ENCODE assay signal across 1 cellular context in the genomic region with DNA sequence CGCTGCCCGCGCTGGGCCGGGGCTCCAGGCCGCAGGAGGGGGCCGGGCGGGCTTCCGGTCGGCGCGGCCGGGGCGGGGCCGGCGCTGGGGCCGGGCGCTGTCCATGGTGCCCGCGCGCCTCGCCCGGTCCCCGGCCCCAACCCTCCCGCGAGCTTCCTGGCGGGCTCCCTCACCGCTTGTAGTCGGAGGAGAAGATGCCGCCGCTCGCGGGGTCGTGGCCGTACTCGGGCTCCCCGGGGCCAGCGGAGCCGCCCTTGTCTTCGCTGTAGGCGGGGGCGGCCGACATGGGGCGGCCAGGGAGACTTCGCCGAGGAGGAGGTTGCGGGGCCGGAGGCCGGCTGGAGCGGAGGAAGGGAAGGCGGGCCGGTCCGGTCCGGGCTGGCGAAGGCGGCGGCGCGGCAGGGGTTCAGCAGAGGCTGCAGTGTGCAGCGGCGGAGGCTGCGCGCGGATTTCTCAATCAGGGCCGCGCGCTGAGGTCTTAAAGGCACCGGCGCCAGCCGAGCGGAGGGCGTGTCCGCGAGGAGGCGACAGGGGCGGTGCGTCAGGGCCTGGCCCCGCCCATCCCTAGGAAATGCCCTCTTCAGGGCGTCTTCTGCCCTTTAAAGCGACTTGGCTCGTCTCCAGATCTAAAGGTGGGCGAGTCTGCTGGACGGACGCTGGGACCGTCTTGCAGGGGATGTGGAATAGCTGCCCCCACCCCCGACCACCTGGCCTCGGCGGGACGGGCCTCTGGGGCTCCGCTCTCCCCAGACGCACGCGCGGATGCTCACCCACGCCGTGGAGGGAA.
TF ChIP-seq lines count a peak whose summit lies in the region.

A gene with protein sequence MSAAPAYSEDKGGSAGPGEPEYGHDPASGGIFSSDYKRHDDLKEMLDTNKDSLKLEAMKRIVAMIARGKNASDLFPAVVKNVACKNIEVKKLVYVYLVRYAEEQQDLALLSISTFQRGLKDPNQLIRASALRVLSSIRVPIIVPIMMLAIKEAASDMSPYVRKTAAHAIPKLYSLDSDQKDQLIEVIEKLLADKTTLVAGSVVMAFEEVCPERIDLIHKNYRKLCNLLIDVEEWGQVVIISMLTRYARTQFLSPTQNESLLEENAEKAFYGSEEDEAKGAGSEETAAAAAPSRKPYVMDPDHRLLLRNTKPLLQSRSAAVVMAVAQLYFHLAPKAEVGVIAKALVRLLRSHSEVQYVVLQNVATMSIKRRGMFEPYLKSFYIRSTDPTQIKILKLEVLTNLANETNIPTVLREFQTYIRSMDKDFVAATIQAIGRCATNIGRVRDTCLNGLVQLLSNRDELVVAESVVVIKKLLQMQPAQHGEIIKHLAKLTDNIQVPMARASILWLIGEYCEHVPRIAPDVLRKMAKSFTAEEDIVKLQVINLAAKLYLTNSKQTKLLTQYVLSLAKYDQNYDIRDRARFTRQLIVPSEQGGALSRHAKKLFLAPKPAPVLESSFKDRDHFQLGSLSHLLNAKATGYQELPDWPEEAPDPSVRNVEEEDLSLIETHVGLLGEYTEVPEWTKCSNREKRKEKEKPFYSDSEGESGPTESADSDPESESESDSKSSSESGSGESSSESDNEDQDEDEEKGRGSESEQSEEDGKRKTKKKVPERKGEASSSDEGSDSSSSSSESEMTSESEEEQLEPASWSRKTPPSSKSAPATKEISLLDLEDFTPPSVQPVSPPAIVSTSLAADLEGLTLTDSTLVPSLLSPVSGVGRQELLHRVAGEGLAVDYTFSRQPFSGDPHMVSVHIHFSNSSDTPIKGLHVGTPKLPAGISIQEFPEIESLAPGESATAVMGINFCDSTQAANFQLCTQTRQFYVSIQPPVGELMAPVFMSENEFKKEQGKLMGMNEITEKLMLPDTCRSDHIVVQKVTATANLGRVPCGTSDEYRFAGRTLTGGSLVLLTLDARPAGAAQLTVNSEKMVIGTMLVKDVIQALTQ (minus strand): TSS at position 455 of the 787 bp plus-strand sequence. CDS start 169 bp downstream, at position 286.

TF ChIP-seq in HepG2, 621 proteins besides CTCF, POLR2A, EP300 and RAD21 (continued from another document and continues in another):
- no peak for TF ChIP-seq ZNF781 (CRISPR knock-in tag; IDR thresholded peaks at IDR 0.05; ENCODE audit: borderline replicate concordance, not compliant biosample characterization)
- TF ChIP-seq DMAP1 (CRISPR knock-in tag; IDR thresholded peaks at IDR 0.05): no peak
- TF ChIP-seq, protein P1, sequence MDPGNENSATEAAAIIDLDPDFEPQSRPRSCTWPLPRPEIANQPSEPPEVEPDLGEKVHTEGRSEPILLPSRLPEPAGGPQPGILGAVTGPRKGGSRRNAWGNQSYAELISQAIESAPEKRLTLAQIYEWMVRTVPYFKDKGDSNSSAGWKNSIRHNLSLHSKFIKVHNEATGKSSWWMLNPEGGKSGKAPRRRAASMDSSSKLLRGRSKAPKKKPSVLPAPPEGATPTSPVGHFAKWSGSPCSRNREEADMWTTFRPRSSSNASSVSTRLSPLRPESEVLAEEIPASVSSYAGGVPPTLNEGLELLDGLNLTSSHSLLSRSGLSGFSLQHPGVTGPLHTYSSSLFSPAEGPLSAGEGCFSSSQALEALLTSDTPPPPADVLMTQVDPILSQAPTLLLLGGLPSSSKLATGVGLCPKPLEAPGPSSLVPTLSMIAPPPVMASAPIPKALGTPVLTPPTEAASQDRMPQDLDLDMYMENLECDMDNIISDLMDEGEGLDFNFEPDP (CRISPR knock-in tag; conservative IDR thresholded peaks at IDR 0.05): no peak
- 0 out of 2 replicates have a peak, but pooled peaks have one; percentile 55 for TF ChIP-seq ZNF33B (CRISPR knock-in tag; IDR thresholded peaks at IDR 0.05)
- TF ChIP-seq ZNF660 (CRISPR knock-in tag; IDR thresholded peaks at IDR 0.05; ENCODE audit: borderline replicate concordance, low read depth): no peak
- no peak for TF ChIP-seq CENPX (CRISPR knock-in tag; IDR thresholded peaks at IDR 0.05)
- TF ChIP-seq, protein P2, sequence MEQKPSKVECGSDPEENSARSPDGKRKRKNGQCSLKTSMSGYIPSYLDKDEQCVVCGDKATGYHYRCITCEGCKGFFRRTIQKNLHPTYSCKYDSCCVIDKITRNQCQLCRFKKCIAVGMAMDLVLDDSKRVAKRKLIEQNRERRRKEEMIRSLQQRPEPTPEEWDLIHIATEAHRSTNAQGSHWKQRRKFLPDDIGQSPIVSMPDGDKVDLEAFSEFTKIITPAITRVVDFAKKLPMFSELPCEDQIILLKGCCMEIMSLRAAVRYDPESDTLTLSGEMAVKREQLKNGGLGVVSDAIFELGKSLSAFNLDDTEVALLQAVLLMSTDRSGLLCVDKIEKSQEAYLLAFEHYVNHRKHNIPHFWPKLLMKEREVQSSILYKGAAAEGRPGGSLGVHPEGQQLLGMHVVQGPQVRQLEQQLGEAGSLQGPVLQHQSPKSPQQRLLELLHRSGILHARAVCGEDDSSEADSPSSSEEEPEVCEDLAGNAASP (CRISPR knock-in tag; IDR thresholded peaks at IDR 0.05; ENCODE audit: borderline replicate concordance): no peak
- TF ChIP-seq, protein P3, sequence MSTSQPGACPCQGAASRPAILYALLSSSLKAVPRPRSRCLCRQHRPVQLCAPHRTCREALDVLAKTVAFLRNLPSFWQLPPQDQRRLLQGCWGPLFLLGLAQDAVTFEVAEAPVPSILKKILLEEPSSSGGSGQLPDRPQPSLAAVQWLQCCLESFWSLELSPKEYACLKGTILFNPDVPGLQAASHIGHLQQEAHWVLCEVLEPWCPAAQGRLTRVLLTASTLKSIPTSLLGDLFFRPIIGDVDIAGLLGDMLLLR (CRISPR knock-in tag; IDR thresholded peaks at IDR 0.05): no peak; the same call in 1 of the 2 replicates
- no peak for TF ChIP-seq ZNF577 (CRISPR knock-in tag; IDR thresholded peaks at IDR 0.05; ENCODE audit: borderline replicate concordance, low read depth)
- TF ChIP-seq CCDC6 (CRISPR knock-in tag; IDR thresholded peaks at IDR 0.05): peak; percentile 96
- TF ChIP-seq ZNF496 (CRISPR knock-in tag; IDR thresholded peaks at IDR 0.05; ENCODE audit: insufficient replicate concordance): no peak
- TF ChIP-seq MZF1 (CRISPR knock-in tag; IDR thresholded peaks at IDR 0.05; ENCODE audit: borderline replicate concordance): no peak
- TF ChIP-seq, protein P4, sequence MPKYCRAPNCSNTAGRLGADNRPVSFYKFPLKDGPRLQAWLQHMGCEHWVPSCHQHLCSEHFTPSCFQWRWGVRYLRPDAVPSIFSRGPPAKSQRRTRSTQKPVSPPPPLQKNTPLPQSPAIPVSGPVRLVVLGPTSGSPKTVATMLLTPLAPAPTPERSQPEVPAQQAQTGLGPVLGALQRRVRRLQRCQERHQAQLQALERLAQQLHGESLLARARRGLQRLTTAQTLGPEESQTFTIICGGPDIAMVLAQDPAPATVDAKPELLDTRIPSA (CRISPR knock-in tag; IDR thresholded peaks at IDR 0.05; ENCODE audit: borderline replicate concordance): peak; percentile 38; the same call in 1 of the 2 replicates
- no peak for TF ChIP-seq ZNF335 (CRISPR knock-in tag; IDR thresholded peaks at IDR 0.05)
- TF ChIP-seq ADNP (CRISPR knock-in tag; IDR thresholded peaks at IDR 0.05): no peak
- TF ChIP-seq, protein P5, sequence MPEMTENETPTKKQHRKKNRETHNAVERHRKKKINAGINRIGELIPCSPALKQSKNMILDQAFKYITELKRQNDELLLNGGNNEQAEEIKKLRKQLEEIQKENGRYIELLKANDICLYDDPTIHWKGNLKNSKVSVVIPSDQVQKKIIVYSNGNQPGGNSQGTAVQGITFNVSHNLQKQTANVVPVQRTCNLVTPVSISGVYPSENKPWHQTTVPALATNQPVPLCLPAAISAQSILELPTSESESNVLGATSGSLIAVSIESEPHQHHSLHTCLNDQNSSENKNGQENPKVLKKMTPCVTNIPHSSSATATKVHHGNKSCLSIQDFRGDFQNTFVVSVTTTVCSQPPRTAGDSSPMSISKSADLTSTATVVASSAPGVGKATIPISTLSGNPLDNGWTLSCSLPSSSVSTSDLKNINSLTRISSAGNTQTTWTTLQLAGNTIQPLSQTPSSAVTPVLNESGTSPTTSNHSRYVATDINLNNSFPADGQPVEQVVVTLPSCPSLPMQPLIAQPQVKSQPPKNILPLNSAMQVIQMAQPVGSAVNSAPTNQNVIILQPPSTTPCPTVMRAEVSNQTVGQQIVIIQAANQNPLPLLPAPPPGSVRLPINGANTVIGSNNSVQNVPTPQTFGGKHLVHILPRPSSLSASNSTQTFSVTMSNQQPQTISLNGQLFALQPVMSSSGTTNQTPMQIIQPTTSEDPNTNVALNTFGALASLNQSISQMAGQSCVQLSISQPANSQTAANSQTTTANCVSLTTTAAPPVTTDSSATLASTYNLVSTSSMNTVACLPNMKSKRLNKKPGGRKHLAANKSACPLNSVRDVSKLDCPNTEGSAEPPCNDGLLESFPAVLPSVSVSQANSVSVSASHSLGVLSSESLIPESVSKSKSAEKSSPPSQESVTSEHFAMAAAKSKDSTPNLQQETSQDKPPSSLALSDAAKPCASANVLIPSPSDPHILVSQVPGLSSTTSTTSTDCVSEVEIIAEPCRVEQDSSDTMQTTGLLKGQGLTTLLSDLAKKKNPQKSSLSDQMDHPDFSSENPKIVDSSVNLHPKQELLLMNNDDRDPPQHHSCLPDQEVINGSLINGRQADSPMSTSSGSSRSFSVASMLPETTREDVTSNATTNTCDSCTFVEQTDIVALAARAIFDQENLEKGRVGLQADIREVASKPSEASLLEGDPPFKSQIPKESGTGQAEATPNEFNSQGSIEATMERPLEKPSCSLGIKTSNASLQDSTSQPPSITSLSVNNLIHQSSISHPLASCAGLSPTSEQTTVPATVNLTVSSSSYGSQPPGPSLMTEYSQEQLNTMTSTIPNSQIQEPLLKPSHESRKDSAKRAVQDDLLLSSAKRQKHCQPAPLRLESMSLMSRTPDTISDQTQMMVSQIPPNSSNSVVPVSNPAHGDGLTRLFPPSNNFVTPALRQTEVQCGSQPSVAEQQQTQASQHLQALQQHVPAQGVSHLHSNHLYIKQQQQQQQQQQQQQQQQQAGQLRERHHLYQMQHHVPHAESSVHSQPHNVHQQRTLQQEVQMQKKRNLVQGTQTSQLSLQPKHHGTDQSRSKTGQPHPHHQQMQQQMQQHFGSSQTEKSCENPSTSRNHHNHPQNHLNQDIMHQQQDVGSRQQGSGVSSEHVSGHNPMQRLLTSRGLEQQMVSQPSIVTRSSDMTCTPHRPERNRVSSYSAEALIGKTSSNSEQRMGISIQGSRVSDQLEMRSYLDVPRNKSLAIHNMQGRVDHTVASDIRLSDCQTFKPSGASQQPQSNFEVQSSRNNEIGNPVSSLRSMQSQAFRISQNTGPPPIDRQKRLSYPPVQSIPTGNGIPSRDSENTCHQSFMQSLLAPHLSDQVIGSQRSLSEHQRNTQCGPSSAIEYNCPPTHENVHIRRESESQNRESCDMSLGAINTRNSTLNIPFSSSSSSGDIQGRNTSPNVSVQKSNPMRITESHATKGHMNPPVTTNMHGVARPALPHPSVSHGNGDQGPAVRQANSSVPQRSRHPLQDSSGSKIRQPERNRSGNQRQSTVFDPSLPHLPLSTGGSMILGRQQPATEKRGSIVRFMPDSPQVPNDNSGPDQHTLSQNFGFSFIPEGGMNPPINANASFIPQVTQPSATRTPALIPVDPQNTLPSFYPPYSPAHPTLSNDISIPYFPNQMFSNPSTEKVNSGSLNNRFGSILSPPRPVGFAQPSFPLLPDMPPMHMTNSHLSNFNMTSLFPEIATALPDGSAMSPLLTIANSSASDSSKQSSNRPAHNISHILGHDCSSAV (CRISPR knock-in tag; IDR thresholded peaks at IDR 0.05; ENCODE audit: borderline replicate concordance): no peak
- TF ChIP-seq ARHGAP35 (CRISPR knock-in tag; IDR thresholded peaks at IDR 0.05; ENCODE audit: borderline replicate concordance): no peak; the same call in 1 of the 2 replicates
- TF ChIP-seq ZNF331 (CRISPR knock-in tag; IDR thresholded peaks at IDR 0.05): no peak; the same call in 1 of the 2 replicates
- TF ChIP-seq ZNF543 (CRISPR knock-in tag; IDR thresholded peaks at IDR 0.05): 0 out of 2 replicates have a peak, but pooled peaks have one; percentile 35
- TF ChIP-seq, protein P6, sequence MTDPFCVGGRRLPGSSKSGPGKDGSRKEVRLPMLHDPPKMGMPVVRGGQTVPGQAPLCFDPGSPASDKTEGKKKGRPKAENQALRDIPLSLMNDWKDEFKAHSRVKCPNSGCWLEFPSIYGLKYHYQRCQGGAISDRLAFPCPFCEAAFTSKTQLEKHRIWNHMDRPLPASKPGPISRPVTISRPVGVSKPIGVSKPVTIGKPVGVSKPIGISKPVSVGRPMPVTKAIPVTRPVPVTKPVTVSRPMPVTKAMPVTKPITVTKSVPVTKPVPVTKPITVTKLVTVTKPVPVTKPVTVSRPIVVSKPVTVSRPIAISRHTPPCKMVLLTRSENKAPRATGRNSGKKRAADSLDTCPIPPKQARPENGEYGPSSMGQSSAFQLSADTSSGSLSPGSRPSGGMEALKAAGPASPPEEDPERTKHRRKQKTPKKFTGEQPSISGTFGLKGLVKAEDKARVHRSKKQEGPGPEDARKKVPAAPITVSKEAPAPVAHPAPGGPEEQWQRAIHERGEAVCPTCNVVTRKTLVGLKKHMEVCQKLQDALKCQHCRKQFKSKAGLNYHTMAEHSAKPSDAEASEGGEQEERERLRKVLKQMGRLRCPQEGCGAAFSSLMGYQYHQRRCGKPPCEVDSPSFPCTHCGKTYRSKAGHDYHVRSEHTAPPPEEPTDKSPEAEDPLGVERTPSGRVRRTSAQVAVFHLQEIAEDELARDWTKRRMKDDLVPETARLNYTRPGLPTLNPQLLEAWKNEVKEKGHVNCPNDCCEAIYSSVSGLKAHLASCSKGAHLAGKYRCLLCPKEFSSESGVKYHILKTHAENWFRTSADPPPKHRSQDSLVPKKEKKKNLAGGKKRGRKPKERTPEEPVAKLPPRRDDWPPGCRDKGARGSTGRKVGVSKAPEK (CRISPR knock-in tag; IDR thresholded peaks at IDR 0.05; ENCODE audit: borderline replicate concordance): no peak
- TF ChIP-seq RFXANK (CRISPR knock-in tag; IDR thresholded peaks at IDR 0.05): no peak
- no peak for TF ChIP-seq JARID2 (CRISPR knock-in tag; IDR thresholded peaks at IDR 0.05; ENCODE audit: insufficient replicate concordance)
- TF ChIP-seq ZNF772 (CRISPR knock-in tag; IDR thresholded peaks at IDR 0.05): peak; percentile 39; the same call in 1 of the 2 replicates
- TF ChIP-seq NR2F2 (IDR thresholded peaks at IDR 0.05; ENCODE audit: borderline replicate concordance, low read depth): no peak
- TF ChIP-seq, protein P7, sequence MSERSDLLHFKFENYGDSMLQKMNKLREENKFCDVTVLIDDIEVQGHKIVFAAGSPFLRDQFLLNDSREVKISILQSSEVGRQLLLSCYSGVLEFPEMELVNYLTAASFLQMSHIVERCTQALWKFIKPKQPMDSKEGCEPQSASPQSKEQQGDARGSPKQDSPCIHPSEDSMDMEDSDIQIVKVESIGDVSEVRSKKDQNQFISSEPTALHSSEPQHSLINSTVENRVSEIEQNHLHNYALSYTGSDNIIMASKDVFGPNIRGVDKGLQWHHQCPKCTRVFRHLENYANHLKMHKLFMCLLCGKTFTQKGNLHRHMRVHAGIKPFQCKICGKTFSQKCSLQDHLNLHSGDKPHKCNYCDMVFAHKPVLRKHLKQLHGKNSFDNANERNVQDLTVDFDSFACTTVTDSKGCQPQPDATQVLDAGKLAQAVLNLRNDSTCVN (CRISPR knock-in tag; IDR thresholded peaks at IDR 0.05; ENCODE audit: borderline replicate concordance): no peak; the same call in 1 of the 2 replicates
- TF ChIP-seq HMG20B (CRISPR knock-in tag; conservative IDR thresholded peaks at IDR 0.05): no peak
- no peak for TF ChIP-seq ZNF629 (CRISPR knock-in tag; conservative IDR thresholded peaks at IDR 0.05)
- TF ChIP-seq ZNF878 (CRISPR knock-in tag; IDR thresholded peaks at IDR 0.05): peak; percentile 85; the same call in 1 of the 2 replicates
- TF ChIP-seq ZNF260 (CRISPR knock-in tag; IDR thresholded peaks at IDR 0.05; ENCODE audit: borderline replicate concordance, low read depth): no peak
- TF ChIP-seq, protein P8, sequence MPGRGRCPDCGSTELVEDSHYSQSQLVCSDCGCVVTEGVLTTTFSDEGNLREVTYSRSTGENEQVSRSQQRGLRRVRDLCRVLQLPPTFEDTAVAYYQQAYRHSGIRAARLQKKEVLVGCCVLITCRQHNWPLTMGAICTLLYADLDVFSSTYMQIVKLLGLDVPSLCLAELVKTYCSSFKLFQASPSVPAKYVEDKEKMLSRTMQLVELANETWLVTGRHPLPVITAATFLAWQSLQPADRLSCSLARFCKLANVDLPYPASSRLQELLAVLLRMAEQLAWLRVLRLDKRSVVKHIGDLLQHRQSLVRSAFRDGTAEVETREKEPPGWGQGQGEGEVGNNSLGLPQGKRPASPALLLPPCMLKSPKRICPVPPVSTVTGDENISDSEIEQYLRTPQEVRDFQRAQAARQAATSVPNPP (CRISPR knock-in tag; IDR thresholded peaks at IDR 0.05): no peak
